8 cellular contexts compared by ENCODE assay signal in genomic region chr15:40806672-40807027, GRCh38.
A peak's percentile ranks its signal among the peaks of the same experiment; 100 is the strongest.
DNase-seq lines count a peak whose midpoint lies in the region; ATAC-seq and TF ChIP-seq lines count a peak whose summit lies in the region.

No MANE protein-coding gene starts in this region.

- H3K4me3 ChIP-seq in AG04449 (ENCODE audit: low read depth, low read length), result peak overlapping the region; percentile 100
- H3K4me3 ChIP-seq in HL-60 (replicated peaks; ENCODE audit: insufficient read depth, low read length), result peak overlapping the region; percentile 86
- H3K4me3 ChIP-seq in cardiac fibroblast (replicated peaks in 1 of 2; ENCODE audit: low read depth in 2 of 2, low read length in 2 of 2), result peak overlapping the region; percentile 79 to 99
- peak overlapping the region; percentile 84 to 93 for H3K4me3 ChIP-seq in muscle layer of duodenum (ENCODE audit: low read depth in 1 of 2, low read length in 2 of 2)

- peaks cover 0 to 19% of the 10 kb centered on the region in 2 donors for H3K4me1 ChIP-seq in muscle layer of duodenum (ENCODE audit: control insufficient read depth in 1 of 2, insufficient read depth in 2 of 2, low read length in 2 of 2)

- TF ChIP-seq CTCF in AG04449 (IDR thresholded peaks at IDR 0.05; ENCODE audit: insufficient read depth, low read length, missing control alignments) (no peak), HL-60 (IDR thresholded peaks at IDR 0.05; ENCODE audit: insufficient read depth, low read length) (no peak), cardiac fibroblast (IDR thresholded peaks at IDR 0.05; ENCODE audit: low read depth, low read length) (no peak)

- no peak for ATAC-seq in GM21360 (IDR thresholded peaks at IDR 0.05; ENCODE audit: unreplicated experiment)
- ATAC-seq in GM18868 (IDR thresholded peaks at IDR 0.05; ENCODE audit: unreplicated experiment), result no peak

- peaks cover 11 to 14% of the 10 kb centered on the region in 2 donors for H3K36me3 ChIP-seq in muscle layer of duodenum (ENCODE audit: control insufficient read depth in 1 of 2, insufficient read depth in 2 of 2, low read length in 2 of 2)

- H3K9me3 ChIP-seq in muscle layer of duodenum (ENCODE audit: control insufficient read depth in 1 of 2, low read length in 2 of 2), result no peaks in the 10 kb centered on the region

- H3K27ac ChIP-seq in HL-60 (replicated peaks) (peak overlapping the region; percentile 91), muscle layer of duodenum (ENCODE audit: low read length) (peak overlapping the region; percentile 95)

- POLR2A ChIA-PET in AG04449 (lab: Yijun Ruan, JAX), result interaction anchor here (0.7 kb wide), 1 partner anchor 10 kb away, joined by 3 read pairs; no protein-coding TSS in a partner anchor

- H3K27me3 ChIP-seq in HL-60 (ENCODE audit: insufficient read depth, poor library complexity, severe bottlenecking) (no peaks in the 10 kb centered on the region), muscle layer of duodenum (ENCODE audit: low read depth, low read length) (no peaks in the 10 kb centered on the region)

- CTCF ChIA-PET in AG04449 (lab: Yijun Ruan, JAX), result interaction anchor here (1.2 to 3.4 kb wide), 4 partner anchors 21 to 86 kb away, joined by 3 to 16 read pairs (median 4); no protein-coding TSS in a partner anchor

- DNase-seq in AG04449 (ENCODE audit: low read depth, low spot score) (no peak), HL-60 (ENCODE audit: low read depth in 1 of 2, low spot score in 1 of 2) (no peak), cardiac fibroblast (ENCODE audit: low read depth in 2 of 2) (no peak), NCI-H146 treated with DMSO at 0.1 percent for 48 hours (lab: John Stamatoyannopoulos, UW; ENCODE audit: unreplicated experiment) (no peak), NCI-H526 (lab: John Stamatoyannopoulos, UW) (no peak)
